23 cellular contexts compared by ENCODE assay signal in genomic region chr18:24727685-24728084, GRCh38.
DNase-seq lines count a peak whose midpoint lies in the region; ATAC-seq, FAIRE-seq and TF ChIP-seq lines count a peak whose summit lies in the region.
"Had no signal": no experiment of that assay in that cellular context is flagged by ENCODE, and none has a peak within 500 bp of the region (broad histone marks: within the 10 kb centered on the region; RNA-seq: fewer than 3 reads in every experiment).

No MANE protein-coding gene starts in this region.

- no peaks in the 10 kb centered on the region for H4K20me1 ChIP-seq in BLaER1 treated with 17β-estradiol and CSF1 and Interleukin-3, amounts not matched to agents 10 nM and 100 nM
- H4K20me1 ChIP-seq in OCI-LY3 (ENCODE audit: insufficient read depth, low read length) = no peaks in the 10 kb centered on the region

- H2AFZ ChIP-seq in OCI-LY3 (ENCODE audit: low read depth, low read length) = no peak overlapping the region

- ATAC-seq in HG03354 (IDR thresholded peaks at IDR 0.05; ENCODE audit: poor library complexity, severe bottlenecking, unreplicated experiment) = no peak
- ATAC-seq: right lobe of liver had no signal

- H3K36me3 ChIP-seq in BLaER1 treated with 17β-estradiol and CSF1 and Interleukin-3, amounts not matched to agents 10 nM and 100 nM = no peaks in the 10 kb centered on the region
- no peaks in the 10 kb centered on the region for H3K36me3 ChIP-seq in OCI-LY3 (replicated peaks; ENCODE audit: low read depth, low read length)
- H3K36me3 ChIP-seq: cardiac muscle cell, pancreas, right lobe of liver had no signal

- peak; percentile 17 for TF ChIP-seq CTCF in GM12864 (IDR thresholded peaks at IDR 0.05; ENCODE audit: low read depth, low read length, missing control alignments)
- peak; percentile 10; the same call in 1 of the 2 replicates for TF ChIP-seq CTCF in OCI-LY3 (IDR thresholded peaks at IDR 0.05; ENCODE audit: low read depth, low read length)

- FAIRE-seq in HTR-8/SVneo (lab: Jason Lieb, UNC) = no peak
- FAIRE-seq: pancreas had no signal

- no peak overlapping the region for H3K9ac ChIP-seq in BLaER1 treated with 17β-estradiol and CSF1 and Interleukin-3, amounts not matched to agents 10 nM and 100 nM
- no peak overlapping the region for H3K9ac ChIP-seq in OCI-LY3 (ENCODE audit: low read length)

- peaks cover 8 to 18% (median 13%) of the 10 kb centered on the region in 10 experiments; a peak in 18 of 20 replicates for H3K4me1 ChIP-seq in BLaER1 treated with 17β-estradiol and CSF1 and Interleukin-3, amounts not matched to agents 10 nM and 100 nM
- H3K4me1 ChIP-seq in OCI-LY3 (ENCODE audit: low read length) = no peaks in the 10 kb centered on the region
- H3K4me1 ChIP-seq: pancreas, right lobe of liver had no signal

- peaks cover 0 to 13% (median 7%) of the 10 kb centered on the region in 11 experiments; a peak in 7 of 22 replicates for H3K27me3 ChIP-seq in BLaER1 treated with 17β-estradiol and CSF1 and Interleukin-3, amounts not matched to agents 10 nM and 100 nM
- H3K27me3 ChIP-seq in OCI-LY3 (ENCODE audit: low read depth, low read length) = peaks cover 46% of the 10 kb centered on the region
- H3K27me3 ChIP-seq: right lobe of liver had no signal

- peak overlapping the region in 8 of 11 experiments; percentile 33 to 73 (median 64); a peak in 14 of 22 replicates for H3K4me2 ChIP-seq in BLaER1 treated with 17β-estradiol and CSF1 and Interleukin-3, amounts not matched to agents 10 nM and 100 nM
- no peak overlapping the region for H3K4me2 ChIP-seq in OCI-LY3 (ENCODE audit: low read length)

- H3K9me3 ChIP-seq in BLaER1 treated with 17β-estradiol and CSF1 and Interleukin-3, amounts not matched to agents 10 nM and 100 nM (replicated peaks in 1 of 11) = no peaks in the 10 kb centered on the region
- no peaks in the 10 kb centered on the region for H3K9me3 ChIP-seq in OCI-LY3 (ENCODE audit: insufficient read depth, low read length)
- H3K9me3 ChIP-seq: pancreas, right lobe of liver had no signal

- H3K27ac ChIP-seq in BLaER1 treated with 17β-estradiol and CSF1 and Interleukin-3, amounts not matched to agents 10 nM and 100 nM = no peak overlapping the region
- H3K27ac ChIP-seq in OCI-LY3 (ENCODE audit: low read length) = no peak overlapping the region
- H3K27ac ChIP-seq: cardiac muscle cell, pancreas, right lobe of liver had no signal

- DNase-seq in GM12864 (ENCODE audit: low read depth) (no peak), iPS-NIHi7 (ENCODE audit: extremely low spot score) (peak; percentile 38), KG1 (lab: John Stamatoyannopoulos, UW) (no peak), HTR-8/SVneo (ENCODE audit: insufficient read length, low spot score) (no peak)
- DNase-seq in stimulated activated CD4-positive, alpha-beta T cell treated with anti-CD3 and anti-CD28 coated beads, Interleukin-4, amount 100 ng/mL, for 24 hours = no peak
- DNase-seq: activated B cell treated with CpG ODN at 0.5 μM for 24 hours; activated CD4-positive, alpha-beta memory T cell treated with anti-CD3 and anti-CD28 coated beads, Interleukin-2, amount 10 ng/mL, durations not matched to agents 7 days and 5 days; CD4-positive, CD25-positive, alpha-beta regulatory T cell; DND-41; foreskin melanocyte; HFFc6; hypothalamus; KBM-7; mesenchymal stem cell; naive B cell; NCI-H1048; NCI-H187 treated with DMSO at 0.1 percent for 48 hours; pancreas; right lobe of liver had no signal

- no peaks in the 10 kb centered on the region for H3K79me2 ChIP-seq in OCI-LY3 (ENCODE audit: low read length)

- H3K4me3 ChIP-seq in BLaER1 treated with 17β-estradiol and CSF1 and Interleukin-3, amounts not matched to agents 10 nM and 100 nM = no peak overlapping the region
- H3K4me3 ChIP-seq in GM12864 (ENCODE audit: low read depth, low read length) (no peak overlapping the region), OCI-LY3 (ENCODE audit: low read length) (no peak overlapping the region)
- H3K4me3 ChIP-seq: cardiac muscle cell, pancreas, right lobe of liver had no signal
